ENCODE assay signal across 26 cellular contexts in the genomic region with DNA sequence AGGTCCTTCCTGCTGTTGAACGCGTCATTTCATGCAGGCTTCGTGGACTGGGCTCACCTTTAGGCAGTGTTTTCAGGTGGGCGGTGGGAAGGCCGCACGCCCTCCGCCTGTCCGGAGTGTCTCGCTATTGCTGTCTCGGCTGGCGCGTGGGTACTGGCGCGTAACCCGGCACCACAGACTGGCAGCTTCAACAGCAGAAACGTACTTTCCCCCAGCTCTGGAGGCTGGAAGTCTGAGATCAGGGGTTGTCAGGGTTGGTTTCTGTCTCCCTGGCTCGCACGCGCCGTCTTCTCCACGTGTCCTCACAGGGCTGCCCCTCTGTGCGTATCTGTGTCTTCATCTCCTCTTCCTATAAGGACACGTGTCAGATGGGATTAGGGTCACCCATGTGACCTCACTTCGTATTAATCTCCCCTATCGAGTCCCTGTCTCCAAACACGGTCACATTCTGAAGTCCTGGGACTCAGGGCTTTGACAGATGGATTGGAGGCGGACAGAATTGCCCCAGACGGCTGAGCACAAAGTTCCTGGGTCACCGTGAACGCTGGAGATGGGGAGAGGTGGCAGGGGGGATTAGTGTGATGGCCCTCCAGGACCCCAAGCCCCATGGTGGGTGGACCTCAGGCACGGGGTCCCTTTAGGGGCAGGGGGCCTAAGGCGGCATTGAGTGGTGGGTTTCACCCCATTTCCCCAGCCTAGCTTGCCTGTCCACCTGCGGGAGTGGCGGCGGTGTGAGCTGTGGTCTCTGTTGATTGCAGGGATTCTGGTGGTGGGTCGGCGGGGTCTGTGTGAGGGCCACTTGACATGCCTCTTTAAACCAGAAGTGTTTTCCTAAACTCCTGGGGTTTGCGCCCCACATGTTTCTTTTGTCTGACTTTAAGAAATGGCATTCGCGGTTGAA.
A peak's percentile ranks its signal among the peaks of the same experiment; 100 is the strongest.
DNase-seq lines count a peak whose midpoint lies in the region; ATAC-seq, FAIRE-seq and TF ChIP-seq lines count a peak whose summit lies in the region.
"Had no signal": no experiment of that assay in that cellular context is flagged by ENCODE, and none has a peak within 500 bp of the region (broad histone marks: within the 10 kb centered on the region; RNA-seq: fewer than 3 reads in every experiment).

No MANE protein-coding gene starts in this region.

- no peak for TF ChIP-seq RAD21 in K562 (CRISPR knock-in tag; conservative IDR thresholded peaks at IDR 0.05 in 1 of 2, IDR thresholded peaks at IDR 0.05 in 1 of 2)

- H3K27ac ChIP-seq in HEK293 (ENCODE audit: extremely low read depth, low read depth, low read length) (no peak overlapping the region), K562 (ENCODE audit: extremely low read depth, low read depth, low read length) (no peak overlapping the region), neural progenitor cell (no peak overlapping the region), tibial artery (no peak overlapping the region)
- H3K27ac ChIP-seq: KMS-11, PC-9, SJCRH30 had no signal

- in situ Hi-C loops in K562 (cut with MboI): no loop called here

- no peak overlapping the region for H3K9ac ChIP-seq in K562 (ENCODE audit: insufficient read depth in 1 of 2, low read depth in 2 of 2, low read length in 2 of 2)
- no peak overlapping the region for H3K9ac ChIP-seq in neural progenitor cell
- H3K9ac ChIP-seq: KMS-11 had no signal

- no peaks in the 10 kb centered on the region for H3K9me3 ChIP-seq in HEK293 (ENCODE audit: control insufficient read depth, insufficient read depth, low read depth, low read length)
- peaks cover 6% of the 10 kb centered on the region for H3K9me3 ChIP-seq in K562 (replicated peaks; ENCODE audit: control insufficient read depth, insufficient read depth, low read depth, low read length)
- no peaks in the 10 kb centered on the region for H3K9me3 ChIP-seq in neural progenitor cell (ENCODE audit: low read depth)
- H3K9me3 ChIP-seq in tibial artery: no peaks in the 10 kb centered on the region
- H3K9me3 ChIP-seq: SJCRH30 had no signal

- no peaks in the 10 kb centered on the region for H4K20me1 ChIP-seq in K562 (replicated peaks; ENCODE audit: control insufficient read depth, insufficient read depth, low read length)
- no peaks in the 10 kb centered on the region for H4K20me1 ChIP-seq in neural progenitor cell (ENCODE audit: low read depth)

- DNase-seq in K562 (ENCODE audit: extremely low read depth in 1 of 4, low spot score in 3 of 4): no peak
- no peak for DNase-seq in neural progenitor cell (ENCODE audit: low spot score)
- DNase-seq in type B pancreatic cell (ENCODE audit: extremely low spot score, unreplicated experiment): peak; percentile 59
- DNase-seq in tibial artery: no peak
- DNase-seq: C1 segment of cervical spinal cord; CD4-positive, alpha-beta memory T cell; COR-L47; EL; GDM1; HFFc6; IMR-90; MM.1S; NCI-H2029 treated with DMSO at 0.1 percent for 48 hours; NCI-H446 treated with DMSO at 0.1 percent for 48 hours; NCI-H82; NK-92 treated with Interleukin-12 subunit alpha and Interleukin-12 subunit beta, amount 100 ng/mL, for 24 hours; PC-9; SJCRH30 had no signal

- POLR2A ChIA-PET in HEK293 (lab: Yijun Ruan, JAX) (no interaction called here), K562 (lab: Yijun Ruan, JAX) (no interaction called here)

- H3K27ac Mint-ChIP-seq in neural progenitor cell: no peak overlapping the region
- no peak overlapping the region for H3K27ac Mint-ChIP-seq in type B pancreatic cell
- H3K27ac Mint-ChIP-seq: CD4-positive, alpha-beta memory T cell; HFFc6 had no signal

- H3K36me3 ChIP-seq in HEK293 (ENCODE audit: control insufficient read depth in 2 of 2, insufficient read depth in 1 of 2, low read length in 2 of 2) (no peaks in the 10 kb centered on the region), K562 (ENCODE audit: control insufficient read depth, insufficient read depth, low read length) (no peaks in the 10 kb centered on the region), neural progenitor cell (no peaks in the 10 kb centered on the region), tibial artery (no peaks in the 10 kb centered on the region)
- H3K36me3 ChIP-seq: SJCRH30 had no signal

- FAIRE-seq in K562 (lab: Jason Lieb, UNC): no peak
- FAIRE-seq: GM12878, GM19239, H54 had no signal

- H3K4me2 ChIP-seq in K562 (ENCODE audit: insufficient read depth, low read length) (no peak overlapping the region), neural progenitor cell (no peak overlapping the region)
- H3K4me2 ChIP-seq: KMS-11, PC-9 had no signal

- H3K79me2 ChIP-seq in K562 (ENCODE audit: control insufficient read depth, insufficient read depth, low read length): no peaks in the 10 kb centered on the region
- no peaks in the 10 kb centered on the region for H3K79me2 ChIP-seq in neural progenitor cell (ENCODE audit: low read depth)

- no TSS peak for BruUV-seq in K562 (replicated peaks; lab: Mats Ljungman, UMichigan)

- H2AFZ ChIP-seq in K562 (ENCODE audit: low read depth, low read length): no peak overlapping the region
- H2AFZ ChIP-seq in neural progenitor cell (replicated peaks): no peak overlapping the region
- H2AFZ ChIP-seq: PC-9 had no signal

- ATAC-seq in K562 (no peak), GM18502 (IDR thresholded peaks at IDR 0.05; ENCODE audit: poor library complexity, unreplicated experiment) (no peak), GM18868 (IDR thresholded peaks at IDR 0.05; ENCODE audit: unreplicated experiment) (no peak)
- ATAC-seq: GM12878, SK-N-SH treated with all-trans-retinoic acid at 6 μM for 48 hours had no signal

- H3K36me3 Mint-ChIP-seq in neural progenitor cell (no peaks in the 10 kb centered on the region), type B pancreatic cell (no peaks in the 10 kb centered on the region)
- H3K36me3 Mint-ChIP-seq: CD4-positive, alpha-beta memory T cell had no signal

- TF ChIP-seq POLR2A in K562 (conservative IDR thresholded peaks at IDR 0.05): no peak

- H3K4me3 ChIP-seq in HEK293 (ENCODE audit: low read depth, low read length): no peak overlapping the region
- H3K4me3 ChIP-seq in K562: no peak overlapping the region
- no peak overlapping the region for H3K4me3 ChIP-seq in neural progenitor cell
- H3K4me3 ChIP-seq in tibial artery: no peak overlapping the region
- H3K4me3 ChIP-seq: GM12878, PC-9, SJCRH30 had no signal

- no peaks in the 10 kb centered on the region for H3K9me1 ChIP-seq in K562 (ENCODE audit: control insufficient read depth, insufficient read depth, low read length)

- H3K27me3 Mint-ChIP-seq in neural progenitor cell (ENCODE audit: insufficient read depth, low read depth) (peaks cover 12% of the 10 kb centered on the region), type B pancreatic cell (peaks cover 21% of the 10 kb centered on the region)

- H3K4me1 Mint-ChIP-seq in neural progenitor cell (peaks cover 42% of the 10 kb centered on the region), type B pancreatic cell (ENCODE audit: unreplicated experiment) (peaks cover 5% of the 10 kb centered on the region)

- no peaks in the 10 kb centered on the region for H3K4me1 ChIP-seq in HEK293 (ENCODE audit: control insufficient read depth, insufficient read depth, low read length)
- no peaks in the 10 kb centered on the region for H3K4me1 ChIP-seq in K562 (replicated peaks in 1 of 2; ENCODE audit: control insufficient read depth in 2 of 2, insufficient read depth in 2 of 2, low read length in 2 of 2)
- H3K4me1 ChIP-seq in neural progenitor cell: peaks cover 3% of the 10 kb centered on the region
- H3K4me1 ChIP-seq in tibial artery: peaks cover 0 to 10% (median 7%) of the 10 kb centered on the region in 4 donors
- H3K4me1 ChIP-seq: SJCRH30 had no signal

- CTCF ChIA-PET in HEK293 (lab: Yijun Ruan, JAX) (interaction anchor here (0.6 kb wide), 1 partner anchor 1296 kb away, joined by 3 read pairs; no protein-coding TSS in a partner anchor), K562 (lab: Yijun Ruan, JAX; ENCODE audit: low intra/inter-chr PET ratio) (no interaction called here)

- H3F3A ChIP-seq in neural progenitor cell (ENCODE audit: low read depth): peaks cover 3% of the 10 kb centered on the region

- no peak for TF ChIP-seq EP300 in K562 (IDR thresholded peaks at IDR 0.05; ENCODE audit: low read length)

- peaks cover 13% of the 10 kb centered on the region for H3K9me3 Mint-ChIP-seq in neural progenitor cell
- H3K9me3 Mint-ChIP-seq in type B pancreatic cell: peaks cover 7% of the 10 kb centered on the region

- 17% methylated on average over 35 of the region's 40 CpGs for WGBS in K562 (ENCODE audit: insufficient coverage, low coverage, missing lambda C conversion rate)

- H3K27me3 ChIP-seq in K562 (ENCODE audit: control insufficient read depth in 2 of 2, insufficient read depth in 2 of 2, low read length in 2 of 2) (peaks cover 0 to 18% of the 10 kb centered on the region in 2 experiments; a peak in 1 of 5 replicates), neural progenitor cell (peaks cover 5% of the 10 kb centered on the region), tibial artery (peaks cover 0 to 3% of the 10 kb centered on the region in 2 donors)
- H3K27me3 ChIP-seq: SJCRH30 had no signal

- TF ChIP-seq CTCF in HEK293 (tag by site-specific recombination; IDR thresholded peaks at IDR 0.05) (no peak), K562 (IDR thresholded peaks at IDR 0.05 in 2 of 3, conservative IDR thresholded peaks at IDR 0.05 in 1 of 3; ENCODE audit: insufficient read depth in 2 of 3, low read depth in 1 of 3, low read length in 3 of 3) (no peak), neural progenitor cell (IDR thresholded peaks at IDR 0.05) (no peak), type B pancreatic cell (conservative IDR thresholded peaks at IDR 0.05) (no peak), tibial artery (IDR thresholded peaks at IDR 0.05) (no peak)

- intact Hi-C loops in K562 (cut with micrococcal nuclease) (no loop called here), tibial artery (cut with DNase I; ENCODE audit: low total_unique reads) (no loop called here)

- H3K4me3 Mint-ChIP-seq in neural progenitor cell: peak overlapping the region; percentile 64
- no peak overlapping the region for H3K4me3 Mint-ChIP-seq in type B pancreatic cell
- H3K4me3 Mint-ChIP-seq: CD4-positive, alpha-beta memory T cell; HFFc6 had no signal

TF ChIP-seq in HEK293, 187 proteins besides CTCF, POLR2A, EP300 and RAD21:
- TF ChIP-seq ZFP37 (tag by site-specific recombination; IDR thresholded peaks at IDR 0.05): no peak
- TF ChIP-seq ZFHX2 (tag by site-specific recombination; conservative IDR thresholded peaks at IDR 0.05): peak; percentile 4; the same call in 1 of the 2 replicates

TF ChIP-seq in K562, 482 proteins besides CTCF, POLR2A, EP300 and RAD21 (continues in another document):
- TF ChIP-seq, protein P1, sequence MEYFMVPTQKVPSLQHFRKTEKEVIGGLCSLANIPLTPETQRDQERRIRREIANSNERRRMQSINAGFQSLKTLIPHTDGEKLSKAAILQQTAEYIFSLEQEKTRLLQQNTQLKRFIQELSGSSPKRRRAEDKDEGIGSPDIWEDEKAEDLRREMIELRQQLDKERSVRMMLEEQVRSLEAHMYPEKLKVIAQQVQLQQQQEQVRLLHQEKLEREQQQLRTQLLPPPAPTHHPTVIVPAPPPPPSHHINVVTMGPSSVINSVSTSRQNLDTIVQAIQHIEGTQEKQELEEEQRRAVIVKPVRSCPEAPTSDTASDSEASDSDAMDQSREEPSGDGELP (CRISPR knock-in tag; IDR thresholded peaks at IDR 0.05; ENCODE audit: borderline replicate concordance): no peak
- no peak for TF ChIP-seq SIRT6 (IDR thresholded peaks at IDR 0.05; ENCODE audit: low read depth, low read length)
- no peak for TF ChIP-seq NRF1 (conservative IDR thresholded peaks at IDR 0.05 in 1 of 2, IDR thresholded peaks at IDR 0.05 in 1 of 2)
